ENCODE assay signal across 28 cellular contexts in the genomic region with DNA sequence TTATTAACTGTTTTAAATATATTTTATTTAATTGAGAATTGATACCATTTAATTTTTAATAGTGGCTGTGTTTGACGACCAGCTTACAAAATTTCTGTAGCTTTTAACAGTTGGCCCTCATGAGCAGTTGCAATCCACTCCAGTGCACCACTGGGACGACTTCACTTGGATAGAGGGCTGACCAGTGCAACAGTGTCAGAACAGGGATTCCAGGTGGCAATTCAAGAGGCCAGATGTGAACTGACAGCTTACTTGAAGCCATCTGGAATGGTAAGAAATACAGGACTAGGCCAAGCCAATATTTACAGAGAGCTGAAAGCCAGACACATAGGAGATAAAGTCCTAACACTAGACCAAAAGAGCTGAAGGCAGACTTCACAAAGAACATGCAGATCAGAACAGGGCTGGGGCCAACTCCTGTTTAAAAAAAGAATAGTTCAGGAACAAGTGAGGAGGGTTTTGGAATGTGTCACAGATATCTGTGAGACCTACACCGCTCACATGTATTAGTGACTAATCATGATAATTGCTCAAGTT.
DNase-seq lines count a peak whose midpoint lies in the region; ATAC-seq, FAIRE-seq and TF ChIP-seq lines count a peak whose summit lies in the region.
"Had no signal": no experiment of that assay in that cellular context is flagged by ENCODE, and none has a peak within 500 bp of the region (broad histone marks: within the 10 kb centered on the region; RNA-seq: fewer than 3 reads in every experiment).

No MANE protein-coding gene starts in this region.

- POLR2A ChIA-PET in endothelial cell of umbilical vein (lab: Charles Lee) = no interaction called here

- TF ChIP-seq POLR2A in endothelial cell of umbilical vein (IDR thresholded peaks at IDR 0.05; ENCODE audit: low read depth, low read length) = no peak

- H4K20me1 ChIP-seq in endothelial cell of umbilical vein (replicated peaks; ENCODE audit: control insufficient read depth, extremely low read depth, insufficient read depth, low read length) = no peaks in the 10 kb centered on the region

- WGBS in right cardiac atrium = 59% methylated on average over 3 of the region's 3 CpGs

- dilution Hi-C loops in endothelial cell of umbilical vein (cut with MboI; ENCODE audit: extremely low pct_ligation_motif_present, low sequenced_read_pairs) = no loop called here

- no peaks in the 10 kb centered on the region for H3K9me1 ChIP-seq in endothelial cell of umbilical vein (replicated peaks; ENCODE audit: control insufficient read depth, extremely low read depth, insufficient read depth, low read length)

- intact Hi-C loops in endothelial cell of umbilical vein (cut with micrococcal nuclease) = no loop called here
- intact Hi-C loops in right cardiac atrium (cut with DNase I) = no loop called here

- no peaks in the 10 kb centered on the region for H3K79me2 ChIP-seq in endothelial cell of umbilical vein (ENCODE audit: control insufficient read depth, insufficient read depth, low read length)

- CTCF ChIA-PET in endothelial cell of umbilical vein (lab: Charles Lee) = interaction anchor here (1.2 to 4.6 kb wide), 5 partner anchors 10 to 140 kb away, joined by 3 to 24 read pairs (median 9); no protein-coding TSS in a partner anchor

- DNase-seq in EL (peak; percentile 11), NCI-H69 (lab: John Stamatoyannopoulos, UW) (peak; percentile 49), endothelial cell of umbilical vein (ENCODE audit: low read depth, low spot score) (peak; percentile 12), right cardiac atrium (no peak), superior temporal gyrus (ENCODE audit: extremely low spot score) (no peak), SW 1271 (lab: John Stamatoyannopoulos, UW) (no peak)
- DNase-seq: activated CD4-positive, alpha-beta T cell treated with anti-CD3 and anti-CD28 coated beads for 36 hours; activated naive CD4-positive, alpha-beta T cell treated with anti-CD3 and anti-CD28 coated beads, Interleukin-2, amount 50 U/mL, for 16 hours; activated T-cell treated with anti-CD3 and anti-CD28 coated beads, Interleukin-2, amount 50 U/mL, for 4 hours; cerebellar nuclear complex; GF-D8; kidney; MV-4-11; NCI-H1930; small intestine; stimulated activated CD4-positive, alpha-beta T cell treated with anti-CD3 and anti-CD28 coated beads, Interleukin-2, amount 100 ng/mL, for 24 hours; T-helper 1 cell; uterus had no signal

- ATAC-seq in right cardiac atrium = peak in 1 of 2 donors; percentile 22
- ATAC-seq in GM18511 (IDR thresholded peaks at IDR 0.05; ENCODE audit: unreplicated experiment) = no peak
- no peak for ATAC-seq in HG03432 (IDR thresholded peaks at IDR 0.05; ENCODE audit: unreplicated experiment)
- ATAC-seq: activated CD4-positive, alpha-beta T cell treated with anti-CD3 and anti-CD28 coated beads for 36 hours; activated T-cell treated with anti-CD3 and anti-CD28 coated beads, Interleukin-2, amount 50 U/mL, for 4 hours; stimulated activated effector memory CD8-positive, alpha-beta T cell treated with anti-CD3 and anti-CD28 coated beads, Interleukin-12 subunit alpha, Interleukin-12 subunit beta, amount 100 ng/mL, for 72 hours had no signal

- H2AFZ ChIP-seq in endothelial cell of umbilical vein (ENCODE audit: low read depth, low read length) = no peak overlapping the region
- H2AFZ ChIP-seq: neural progenitor cell had no signal

- no peak for FAIRE-seq in endothelial cell of umbilical vein (lab: Jason Lieb, UNC)
- FAIRE-seq: D721Med, frontal cortex, HTR-8/SVneo, kidney, small intestine had no signal

- H3K36me3 ChIP-seq in endothelial cell of umbilical vein (ENCODE audit: control insufficient read depth in 2 of 2, extremely low read depth in 1 of 2, insufficient read depth in 2 of 2, low read length in 2 of 2) = no peaks in the 10 kb centered on the region
- H3K36me3 ChIP-seq: neural progenitor cell, prostate gland, uterus had no signal

- no peaks in the 10 kb centered on the region for H3K9me3 ChIP-seq in endothelial cell of umbilical vein (replicated peaks; ENCODE audit: control insufficient read depth, insufficient read depth, low read length)
- H3K9me3 ChIP-seq in right cardiac atrium (ENCODE audit: control insufficient read depth, low read length) = no peaks in the 10 kb centered on the region
- H3K9me3 ChIP-seq: prostate gland, uterus had no signal

- H3K4me2 ChIP-seq in endothelial cell of umbilical vein (ENCODE audit: insufficient read depth, low read length) = no peak overlapping the region
- H3K4me2 ChIP-seq: neural progenitor cell had no signal

- H3K4me3 ChIP-seq in endothelial cell of umbilical vein (replicated peaks in 1 of 3; ENCODE audit: insufficient read depth in 1 of 3, low read depth in 1 of 3, low read length in 3 of 3) (no peak overlapping the region), right cardiac atrium (ENCODE audit: low read length) (no peak overlapping the region)
- H3K4me3 ChIP-seq: lung, neural progenitor cell, prostate gland, uterus had no signal

- no peak overlapping the region for H3K9ac ChIP-seq in endothelial cell of umbilical vein (replicated peaks; ENCODE audit: extremely low read depth, insufficient read depth, low read length)
- H3K9ac ChIP-seq: neural progenitor cell had no signal

- H3K27me3 ChIP-seq in endothelial cell of umbilical vein (ENCODE audit: control insufficient read depth in 2 of 2, insufficient read depth in 2 of 2, low read length in 2 of 2) (no peaks in the 10 kb centered on the region), right cardiac atrium (ENCODE audit: control insufficient read depth, insufficient read depth) (no peaks in the 10 kb centered on the region)
- H3K27me3 ChIP-seq: neural progenitor cell, uterus had no signal

- H3K27ac ChIP-seq in endothelial cell of umbilical vein (ENCODE audit: insufficient read depth, low read depth, low read length) = no peak overlapping the region
- H3K27ac ChIP-seq in right cardiac atrium (ENCODE audit: low read length) = peak overlapping the region; percentile 36
- H3K27ac ChIP-seq: C4-2B, neural progenitor cell had no signal

- no TSS peak for BruUV-seq in endothelial cell of umbilical vein (replicated peaks; lab: Mats Ljungman, UMichigan)

- TF ChIP-seq CTCF in endothelial cell of umbilical vein (IDR thresholded peaks at IDR 0.05; ENCODE audit: extremely low read depth in 1 of 2, insufficient read depth in 1 of 2, low read depth in 1 of 2, low read length in 2 of 2) = no peak

- H3K4me1 ChIP-seq in endothelial cell of umbilical vein (ENCODE audit: control insufficient read depth, extremely low read depth, insufficient read depth, low read length) (peaks cover 27% of the 10 kb centered on the region), right cardiac atrium (ENCODE audit: control insufficient read depth, insufficient read depth, low read length) (peaks cover 5% of the 10 kb centered on the region)
- H3K4me1 ChIP-seq: prostate gland had no signal

TF ChIP-seq in endothelial cell of umbilical vein, 7 proteins besides CTCF, POLR2A, EP300 and RAD21:
- TF ChIP-seq JUN (IDR thresholded peaks at IDR 0.05; ENCODE audit: borderline replicate concordance, insufficient read depth, insufficient read length, low read depth) (no peak), MYC (IDR thresholded peaks at IDR 0.05; ENCODE audit: low read depth, low read length) (no peak), POLR2AphosphoS5 (IDR thresholded peaks at IDR 0.05; ENCODE audit: insufficient read depth, low read depth, low read length) (no peak), MAX (IDR thresholded peaks at IDR 0.05; ENCODE audit: insufficient read depth, insufficient read length) (no peak)

Comparison
In these comparisons a context has a peak if more than half of its experiments do, and no peak if none do; other contexts are left out.
1. DNase-seq: peak in EL (single experiment), NCI-H69 (single experiment) and endothelial cell of umbilical vein (single experiment); none in right cardiac atrium (0 of 3), superior temporal gyrus (single experiment) and SW 1271 (0 of 2).